Comparison of ENCODE assay signal across 1 cellular context in the genomic region with DNA sequence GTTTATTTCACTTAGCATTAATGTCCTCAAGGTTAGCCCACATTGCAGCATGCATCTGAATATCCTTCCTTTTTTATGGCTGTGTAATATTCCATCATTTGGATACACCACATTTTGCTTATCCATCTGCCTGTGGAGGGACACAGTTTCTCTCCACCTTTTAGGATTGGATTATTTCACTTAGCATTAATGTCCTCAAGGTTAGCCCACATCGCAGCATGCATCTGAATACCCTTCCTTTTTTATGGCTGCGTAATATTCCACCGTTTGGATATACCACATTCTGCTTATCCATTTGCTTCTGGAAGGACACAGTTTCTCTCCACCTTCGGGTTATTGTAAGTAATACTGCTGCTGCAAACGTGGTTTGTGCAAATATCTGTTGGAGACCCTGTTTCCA.
TF ChIP-seq lines count a peak whose summit lies in the region.

No MANE protein-coding gene starts in this region.

TF ChIP-seq in endothelial cell of umbilical vein, 7 proteins besides CTCF, POLR2A, EP300 and RAD21:
- TF ChIP-seq, protein P1, sequence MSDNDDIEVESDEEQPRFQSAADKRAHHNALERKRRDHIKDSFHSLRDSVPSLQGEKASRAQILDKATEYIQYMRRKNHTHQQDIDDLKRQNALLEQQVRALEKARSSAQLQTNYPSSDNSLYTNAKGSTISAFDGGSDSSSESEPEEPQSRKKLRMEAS (IDR thresholded peaks at IDR 0.05; ENCODE audit: insufficient read depth, insufficient read length) = no peak
- TF ChIP-seq FOS (IDR thresholded peaks at IDR 0.05; ENCODE audit: borderline replicate concordance, insufficient read depth, low read length) (no peak), JUN (IDR thresholded peaks at IDR 0.05; ENCODE audit: borderline replicate concordance, insufficient read depth, insufficient read length, low read depth) (no peak), POLR2AphosphoS5 (IDR thresholded peaks at IDR 0.05; ENCODE audit: insufficient read depth, low read depth, low read length) (no peak), EZH2 (IDR thresholded peaks at IDR 0.05; ENCODE audit: borderline replicate concordance, low read depth, low read length, severe bottlenecking) (no peak), MYC (IDR thresholded peaks at IDR 0.05; ENCODE audit: low read depth, low read length) (no peak), GATA2 (IDR thresholded peaks at IDR 0.05; ENCODE audit: insufficient read depth, insufficient read length, low read depth, low read length) (no peak)
TF ChIP-seq in endothelial cell of umbilical vein: peak in this region for 0.
